Comparison of ENCODE assay signal across 14 cellular contexts in genomic region chr12:54377797-54378515, GRCh38. TPM values are rescaled to one million over a fixed set of nuclear protein-coding genes. Genes with fewer than 3 reads are reported as not detected.
DNase-seq lines count a peak whose midpoint lies in the region; ATAC-seq and TF ChIP-seq lines count a peak whose summit lies in the region.
"Had no signal": no experiment of that assay in that cellular context is flagged by ENCODE, and none has a peak within 500 bp of the region (broad histone marks: within the 10 kb centered on the region; RNA-seq: fewer than 3 reads in every experiment).

No MANE protein-coding gene starts in this region.

- TF ChIP-seq CTCF in Caco-2 (IDR thresholded peaks at IDR 0.05; ENCODE audit: insufficient read depth in 1 of 2, low read depth in 1 of 2, low read length in 1 of 2, severe bottlenecking in 1 of 2, unreplicated experiment in 1 of 2) (no peak), esophagus muscularis mucosa (IDR thresholded peaks at IDR 0.05) (no peak), progenitor cell of endocrine pancreas (IDR thresholded peaks at IDR 0.05; ENCODE audit: unreplicated experiment) (no peak)

- no peaks in the 10 kb centered on the region for H3K9me3 ChIP-seq in Caco-2
- no peaks in the 10 kb centered on the region for H3K9me3 ChIP-seq in NT2/D1 (ENCODE audit: insufficient read depth, low read length)
- H3K9me3 ChIP-seq in esophagus muscularis mucosa: no peaks in the 10 kb centered on the region
- H3K9me3 ChIP-seq: neutrophil had no signal

- peak overlapping the region; percentile 79 to 86 (median 84) for H3K27ac ChIP-seq in esophagus muscularis mucosa (replicated peaks in 1 of 4)
- H3K27ac ChIP-seq: neutrophil had no signal

- H3K27me3 Mint-ChIP-seq in Caco-2 (ENCODE audit: insufficient read depth, unreplicated experiment) (no peaks in the 10 kb centered on the region), progenitor cell of endocrine pancreas (peaks cover 8% of the 10 kb centered on the region)
- H3K27me3 Mint-ChIP-seq: CD4-positive, alpha-beta memory T cell had no signal

- TF ChIP-seq POLR2A in esophagus muscularis mucosa (IDR thresholded peaks at IDR 0.05; ENCODE audit: low read depth): no peak

- no peaks in the 10 kb centered on the region for H3K4me1 Mint-ChIP-seq in Caco-2 (ENCODE audit: low read depth, unreplicated experiment)
- peaks cover 13% of the 10 kb centered on the region for H3K4me1 Mint-ChIP-seq in progenitor cell of endocrine pancreas (ENCODE audit: low read depth)

- CTCF ChIA-PET in Caco-2 (lab: Charles Lee): interaction anchor here (1.7 to 2.9 kb wide), 3 partner anchors 10 to 163 kb away, joined by 6 to 28 read pairs (median 18); partner anchors contain the start of gene COPZ1

- H3K4me3 Mint-ChIP-seq in Caco-2 (ENCODE audit: unreplicated experiment) (peak overlapping the region; percentile 81), progenitor cell of endocrine pancreas (ENCODE audit: low read depth) (peak overlapping the region; percentile 80)

- H3K4me1 ChIP-seq in Caco-2 (no peaks in the 10 kb centered on the region), NT2/D1 (ENCODE audit: insufficient read depth, insufficient read length) (peaks cover 30% of the 10 kb centered on the region), esophagus muscularis mucosa (peaks cover 29 to 64% (median 56%) of the 10 kb centered on the region in 4 donors)

- DNase-seq in Caco-2 (no peak), NT2/D1 (ENCODE audit: low read depth, low spot score) (no peak), esophagus muscularis mucosa (ENCODE audit: extremely low spot score) (no peak), progenitor cell of endocrine pancreas (ENCODE audit: low spot score, unreplicated experiment) (no peak), T-helper 1 cell (no peak), inferior parietal cortex (ENCODE audit: extremely low spot score) (no peak)
- DNase-seq in stimulated activated naive CD8-positive, alpha-beta T cell treated with anti-CD3 and anti-CD28 coated beads, Interleukin-15, Interleukin-2, amounts not matched to agents 100 U/mL and 50 U/mL, for 24 hours: no peak
- DNase-seq: erythroblast, immature natural killer cell, NCI-H510A, SHP77 had no signal

- no peak overlapping the region for H3K27ac Mint-ChIP-seq in Caco-2 (ENCODE audit: unreplicated experiment)
- no peak overlapping the region for H3K27ac Mint-ChIP-seq in progenitor cell of endocrine pancreas
- H3K27ac Mint-ChIP-seq: CD4-positive, alpha-beta memory T cell; immature natural killer cell had no signal

- BruUV-seq in Caco-2 (replicated peaks; lab: Mats Ljungman, UMichigan): TSS peak; percentile 26

- H3K4me3 ChIP-seq in Caco-2 (ENCODE audit: low read depth, low read length): no peak overlapping the region
- H3K4me3 ChIP-seq in NT2/D1 (ENCODE audit: insufficient read length, low read depth): no peak overlapping the region
- H3K4me3 ChIP-seq in esophagus muscularis mucosa: peak overlapping the region; percentile 59 to 74 (median 62)

- TF ChIP-seq EP300 in esophagus muscularis mucosa (IDR thresholded peaks at IDR 0.05): no peak

- no peaks in the 10 kb centered on the region for H3K9me3 Mint-ChIP-seq in Caco-2 (ENCODE audit: unreplicated experiment)
- H3K9me3 Mint-ChIP-seq in progenitor cell of endocrine pancreas (ENCODE audit: low read depth): no peaks in the 10 kb centered on the region
- H3K9me3 Mint-ChIP-seq: CD4-positive, alpha-beta memory T cell; immature natural killer cell had no signal

- peak overlapping the region; percentile 37 for H3K9ac ChIP-seq in NT2/D1 (ENCODE audit: insufficient read length, low read depth)

- H3K27me3 ChIP-seq in Caco-2 (replicated peaks; ENCODE audit: control insufficient read depth, insufficient read depth, low read length): no peaks in the 10 kb centered on the region
- no peaks in the 10 kb centered on the region for H3K27me3 ChIP-seq in NT2/D1 (ENCODE audit: insufficient read depth, insufficient read length)
- H3K27me3 ChIP-seq in esophagus muscularis mucosa: no peaks in the 10 kb centered on the region
- H3K27me3 ChIP-seq: neutrophil had no signal

- H3K36me3 Mint-ChIP-seq in Caco-2 (ENCODE audit: insufficient read depth, unreplicated experiment) (no peaks in the 10 kb centered on the region), progenitor cell of endocrine pancreas (ENCODE audit: insufficient read depth) (no peaks in the 10 kb centered on the region)
- H3K36me3 Mint-ChIP-seq: CD4-positive, alpha-beta memory T cell had no signal

- WGBS in esophagus muscularis mucosa: 81% methylated on average over 6 of the region's 6 CpGs

- no peak for ATAC-seq in stimulated activated naive CD8-positive, alpha-beta T cell treated with anti-CD3 and anti-CD28 coated beads, Interleukin-15, Interleukin-2, amounts not matched to agents 100 U/mL and 50 U/mL, for 24 hours
- ATAC-seq in HG02678 (IDR thresholded peaks at IDR 0.05; ENCODE audit: unreplicated experiment): no peak

- intact Hi-C loops in Caco-2 (cut with micrococcal nuclease; ENCODE audit: unreplicated experiment): no loop called here
- intact Hi-C loops in esophagus muscularis mucosa (cut with DNase I): no loop called here

- POLR2A ChIA-PET in Caco-2 (lab: Charles Lee): interaction anchor here (0.5 kb wide), 1 partner anchor 10 kb away, joined by 4 read pairs; no protein-coding TSS in a partner anchor

- no peaks in the 10 kb centered on the region for H3K36me3 ChIP-seq in Caco-2 (ENCODE audit: control insufficient read depth, insufficient read depth, low read length)
- peaks cover 32% of the 10 kb centered on the region for H3K36me3 ChIP-seq in NT2/D1 (ENCODE audit: insufficient read depth, insufficient read length, low read length)
- H3K36me3 ChIP-seq in esophagus muscularis mucosa: no peaks in the 10 kb centered on the region
- H3K36me3 ChIP-seq: neutrophil had no signal

RNA-seq across cellular contexts. Expression of gene ZNF385A, which starts 6.6 kb away (rescaled TPM):
- 8.4 and 9.4 TPM in 2 replicates for total RNA-seq in Caco-2 (2022)
- 10 to 100 TPM; 15.7 to 32.6 (median 19.4) TPM for total RNA-seq in esophagus muscularis mucosa
- 15.6 and 16.6 TPM in 2 replicates for total RNA-seq in progenitor cell of endocrine pancreas

RNA-seq across cellular contexts. Expression of gene GPR84, which starts 13.7 kb away (rescaled TPM):
- total RNA-seq in Caco-2 (2022) (not detected in 2 replicates), esophagus muscularis mucosa (under 1 TPM in 1 of 4 donors, not detected in 3; 0.66 TPM), progenitor cell of endocrine pancreas (not detected in 2 replicates)

RNA-seq across cellular contexts. Expression of gene ITGA5, which starts 41.1 kb away (rescaled TPM):
- 17.3 and 22.3 TPM in 2 replicates for total RNA-seq in Caco-2 (2022)
- 100 to 1,000 TPM; 264 to 785 (median 602) TPM for total RNA-seq in esophagus muscularis mucosa
- total RNA-seq in progenitor cell of endocrine pancreas: 32.2 and 37.8 TPM in 2 replicates

RNA-seq across cellular contexts. Expression of gene COPZ1, which starts 53.0 kb away (rescaled TPM):
- total RNA-seq in Caco-2 (2022): 129 and 133 TPM in 2 replicates
- total RNA-seq in esophagus muscularis mucosa: 10 to 100 TPM; 41.1 to 61.9 (median 48.5) TPM
- total RNA-seq in progenitor cell of endocrine pancreas: 165 and 173 TPM in 2 replicates

Comparison
In these comparisons a context has a peak if more than half of its experiments do, and no peak if none do; other contexts are left out.
1. H3K4me3 ChIP-seq: peak in esophagus muscularis mucosa (4 of 4); none in Caco-2 (single experiment) and NT2/D1 (single experiment).